ENCODE assay signal across 6 cellular contexts in the genomic region with DNA sequence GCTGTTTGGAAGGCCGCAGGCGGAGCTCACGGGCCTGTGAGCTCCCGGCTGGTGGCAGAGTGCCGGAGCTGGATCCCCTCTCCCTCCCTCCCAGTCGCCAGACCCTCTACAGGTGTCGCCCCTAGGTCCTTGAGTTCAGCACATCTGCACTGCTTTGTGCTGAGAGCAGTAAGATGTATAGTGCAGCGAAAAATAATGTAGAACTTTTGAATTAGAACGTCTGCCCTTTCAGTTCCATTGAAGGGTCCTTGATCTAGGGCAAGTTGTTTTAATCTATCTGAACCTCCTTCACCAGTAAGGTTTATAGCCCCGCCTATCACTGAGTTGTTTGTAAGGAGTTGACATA. TPM values are rescaled to one million over a fixed set of nuclear protein-coding genes. Genes with fewer than 3 reads are reported as not detected.
A peak's percentile ranks its signal among the peaks of the same experiment; 100 is the strongest.
DNase-seq lines count a peak whose midpoint lies in the region; ATAC-seq and TF ChIP-seq lines count a peak whose summit lies in the region.

No MANE protein-coding gene starts in this region.

- ATAC-seq in GM18499 (IDR thresholded peaks at IDR 0.05; ENCODE audit: insufficient read depth, unreplicated experiment), result peak; percentile 33
- peak; percentile 61 for ATAC-seq in HG02938 (IDR thresholded peaks at IDR 0.05; ENCODE audit: unreplicated experiment)
- peak; percentile 71 for ATAC-seq in mucosa of descending colon

- peak overlapping the region; percentile 91 for H3K4me3 Mint-ChIP-seq in activated naive CD8-positive, alpha-beta T cell treated with anti-CD3 and anti-CD28 coated beads for 36 hours

- H3K9me3 Mint-ChIP-seq in activated naive CD8-positive, alpha-beta T cell treated with anti-CD3 and anti-CD28 coated beads for 36 hours, result no peaks in the 10 kb centered on the region

- H3K4me3 ChIP-seq in mucosa of descending colon, result peak overlapping the region; percentile 37

- H3K4me1 Mint-ChIP-seq in activated naive CD8-positive, alpha-beta T cell treated with anti-CD3 and anti-CD28 coated beads for 36 hours, result peaks cover 19% of the 10 kb centered on the region

- no peaks in the 10 kb centered on the region for H3K9me3 ChIP-seq in mucosa of descending colon

- intact Hi-C loops in mucosa of descending colon (cut with DNase I, micrococcal nuclease), result no loop called here

- H3K36me3 Mint-ChIP-seq in activated naive CD8-positive, alpha-beta T cell treated with anti-CD3 and anti-CD28 coated beads for 36 hours, result peaks cover 9% of the 10 kb centered on the region

- peaks cover 13% of the 10 kb centered on the region for H3K4me1 ChIP-seq in mucosa of descending colon (ENCODE audit: low read depth)

- peak overlapping the region; percentile 93 for H3K27ac Mint-ChIP-seq in activated naive CD8-positive, alpha-beta T cell treated with anti-CD3 and anti-CD28 coated beads for 36 hours

- H3K27me3 Mint-ChIP-seq in activated naive CD8-positive, alpha-beta T cell treated with anti-CD3 and anti-CD28 coated beads for 36 hours, result no peaks in the 10 kb centered on the region

- peaks cover 6% of the 10 kb centered on the region for H3K36me3 ChIP-seq in mucosa of descending colon (ENCODE audit: low read depth)

- no peak for TF ChIP-seq CTCF in mucosa of descending colon (IDR thresholded peaks at IDR 0.05)

- DNase-seq in activated naive CD8-positive, alpha-beta T cell treated with anti-CD3 and anti-CD28 coated beads for 36 hours, result no peak
- no peak for DNase-seq in mucosa of descending colon
- DNase-seq in NCI-H1436 (lab: John Stamatoyannopoulos, UW), result no peak
- no peak for DNase-seq in activated CD4-positive, alpha-beta T cell treated with anti-CD3 and anti-CD28 coated beads, Interleukin-2, amount 50 U/mL, for 48 hours

RNA-seq across cellular contexts. Expression of a gene that starts 0.4 kb away (rescaled TPM):
- 10 to 100 TPM; 19.8 to 20.9 TPM for total RNA-seq in activated naive CD8-positive, alpha-beta T cell treated with anti-CD3 and anti-CD28 coated beads for 36 hours
- 10 to 100 TPM; 15.1 to 17.9 (median 16.3) TPM for total RNA-seq in mucosa of descending colon

RNA-seq across cellular contexts. Expression of a gene that starts 0.5 kb away (rescaled TPM):
- 10 to 100 TPM; 41.4 to 41.6 TPM for total RNA-seq in activated naive CD8-positive, alpha-beta T cell treated with anti-CD3 and anti-CD28 coated beads for 36 hours
- total RNA-seq in mucosa of descending colon, result 10 to 100 TPM; 15.3 to 18.0 (median 16.9) TPM

RNA-seq across cellular contexts. Expression of a gene that starts 18.1 kb away (rescaled TPM):
- not detected for total RNA-seq in activated naive CD8-positive, alpha-beta T cell treated with anti-CD3 and anti-CD28 coated beads for 36 hours
- total RNA-seq in mucosa of descending colon, result not detected

RNA-seq across cellular contexts. Expression of a gene that starts 49.5 kb away (rescaled TPM):
- total RNA-seq in activated naive CD8-positive, alpha-beta T cell treated with anti-CD3 and anti-CD28 coated beads for 36 hours, result 1 to 10 TPM; 5.9 to 6.2 TPM
- 10 to 100 TPM; 13.9 to 23.5 (median 21.9) TPM for total RNA-seq in mucosa of descending colon
